Comparison of ENCODE assay signal across 7 cellular contexts in the genomic region with DNA sequence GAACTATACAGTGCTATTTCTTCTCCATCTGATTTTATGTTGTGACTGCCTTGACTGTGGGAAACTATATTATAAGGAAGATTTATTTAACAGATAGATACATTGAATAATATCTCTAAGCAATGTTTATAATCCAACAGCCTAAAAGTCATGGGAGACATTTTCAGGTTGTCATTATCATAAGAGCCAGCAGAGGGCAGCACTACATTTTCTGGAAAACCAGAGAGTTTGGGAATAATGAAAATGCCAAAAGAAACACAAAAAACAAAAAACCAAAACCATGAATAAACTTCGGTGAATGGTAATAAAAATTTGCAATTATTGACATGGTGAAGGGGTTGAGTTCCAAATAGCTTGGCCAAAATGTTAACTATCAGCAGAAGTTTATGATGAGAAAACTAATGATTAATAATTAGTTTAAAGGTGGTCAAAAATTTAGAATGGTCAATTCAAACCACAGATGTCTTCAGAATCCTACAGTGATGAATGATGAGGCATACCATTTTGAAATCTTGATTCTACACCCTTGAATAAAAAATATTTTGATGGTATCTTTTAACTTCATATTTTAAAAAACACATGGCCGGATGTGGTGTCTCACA. TPM values are rescaled to one million over a fixed set of nuclear protein-coding genes. Genes with fewer than 3 reads are reported as not detected.
DNase-seq lines count a peak whose midpoint lies in the region; ATAC-seq and TF ChIP-seq lines count a peak whose summit lies in the region.

No MANE protein-coding gene starts in this region.

- no peak for ATAC-seq in GM23338
- no peak for ATAC-seq in effector memory CD8-positive, alpha-beta T cell (replicated peaks)
- ATAC-seq in naive thymus-derived CD4-positive, alpha-beta T cell: no peak
- ATAC-seq in GM18520 (IDR thresholded peaks at IDR 0.05; ENCODE audit: unreplicated experiment): no peak

- peaks cover 17% of the 10 kb centered on the region for H3K4me1 ChIP-seq in GM23338 (ENCODE audit: insufficient read depth)
- H3K4me1 ChIP-seq in naive thymus-derived CD4-positive, alpha-beta T cell (ENCODE audit: control insufficient read depth in 2 of 2, insufficient read depth in 2 of 2, low read length in 2 of 2): peaks cover 14 to 25% of the 10 kb centered on the region in 2 donors

- peaks cover 17% of the 10 kb centered on the region for H3K27me3 Mint-ChIP-seq in GM23338 (ENCODE audit: insufficient read depth, low read depth, poor library complexity)
- H3K27me3 Mint-ChIP-seq in effector memory CD8-positive, alpha-beta T cell: no peaks in the 10 kb centered on the region
- no peaks in the 10 kb centered on the region for H3K27me3 Mint-ChIP-seq in naive thymus-derived CD4-positive, alpha-beta T cell

- H3K36me3 Mint-ChIP-seq in GM23338 (ENCODE audit: low read depth): peaks cover 89% of the 10 kb centered on the region
- peaks cover 52% of the 10 kb centered on the region for H3K36me3 Mint-ChIP-seq in effector memory CD8-positive, alpha-beta T cell (ENCODE audit: insufficient read depth)
- peaks cover 8 to 37% (median 32%) of the 10 kb centered on the region in 5 donors for H3K36me3 Mint-ChIP-seq in naive thymus-derived CD4-positive, alpha-beta T cell

- TF ChIP-seq CTCF in GM23338 (conservative IDR thresholded peaks at IDR 0.05; ENCODE audit: low read depth in 2 of 2): peak; percentile 70 to 98

- no peak overlapping the region for H3K4me3 ChIP-seq in GM23338
- H3K4me3 ChIP-seq in naive thymus-derived CD4-positive, alpha-beta T cell (ENCODE audit: low read length): no peak overlapping the region

- H3K36me3 ChIP-seq in GM23338 (ENCODE audit: insufficient read depth): peaks cover 32% of the 10 kb centered on the region
- peaks cover 6 to 32% (median 12%) of the 10 kb centered on the region in 3 experiments for H3K36me3 ChIP-seq in naive thymus-derived CD4-positive, alpha-beta T cell (ENCODE audit: control insufficient read depth in 2 of 3, insufficient read depth in 3 of 3, low read length in 3 of 3)

- no peak overlapping the region for H2AFZ ChIP-seq in GM23338

- POLR2A ChIA-PET in naive thymus-derived CD4-positive, alpha-beta T cell (lab: Charles Lee): interaction anchor here (0.9 kb wide), 1 partner anchor 395 kb away, joined by 3 read pairs; no protein-coding TSS in a partner anchor

- H3K4me1 Mint-ChIP-seq in GM23338: peaks cover 19% of the 10 kb centered on the region
- H3K4me1 Mint-ChIP-seq in effector memory CD8-positive, alpha-beta T cell (ENCODE audit: low read depth in 2 of 2): peaks cover 10 to 26% of the 10 kb centered on the region in 2 donors
- peaks cover 23 to 44% (median 36%) of the 10 kb centered on the region in 7 donors for H3K4me1 Mint-ChIP-seq in naive thymus-derived CD4-positive, alpha-beta T cell

- intact Hi-C loops in naive thymus-derived CD4-positive, alpha-beta T cell (cut with micrococcal nuclease): loop anchor here (1.0 to 5.0 kb wide), 4 partner anchors 111 to 1310 kb away; no protein-coding TSS in a partner anchor

- peaks cover 28% of the 10 kb centered on the region for H3K79me2 ChIP-seq in GM23338 (replicated peaks; ENCODE audit: insufficient read depth)

- H3K9me3 Mint-ChIP-seq in GM23338: peaks cover 14% of the 10 kb centered on the region; the same call in 2 of the 3 replicates
- no peaks in the 10 kb centered on the region for H3K9me3 Mint-ChIP-seq in effector memory CD8-positive, alpha-beta T cell
- no peaks in the 10 kb centered on the region for H3K9me3 Mint-ChIP-seq in naive thymus-derived CD4-positive, alpha-beta T cell

- H3F3A ChIP-seq in GM23338 (replicated peaks; ENCODE audit: low read depth): peaks cover 34% of the 10 kb centered on the region

- H3K27me3 ChIP-seq in GM23338 (ENCODE audit: insufficient read depth): no peaks in the 10 kb centered on the region
- H3K27me3 ChIP-seq in naive thymus-derived CD4-positive, alpha-beta T cell (ENCODE audit: control insufficient read depth in 2 of 2, insufficient read depth in 2 of 2, low read length in 2 of 2): no peaks in the 10 kb centered on the region

- peak; percentile 51 for DNase-seq in COLO829 (ENCODE audit: low spot score)
- peak; percentile 72 for DNase-seq in GM23338 (ENCODE audit: low spot score)
- peak; percentile 41 for DNase-seq in RKO (ENCODE audit: low spot score)
- peak; percentile 18 to 41 (median 31) for DNase-seq in effector memory CD8-positive, alpha-beta T cell
- peak in 5 of 9 donors; percentile 22 to 38 (median 30) for DNase-seq in naive thymus-derived CD4-positive, alpha-beta T cell
- DNase-seq in NCI-H2029 (lab: John Stamatoyannopoulos, UW): no peak

- no peaks in the 10 kb centered on the region for H3K9me3 ChIP-seq in naive thymus-derived CD4-positive, alpha-beta T cell (ENCODE audit: control insufficient read depth in 2 of 3, low read length in 3 of 3)

- no peaks in the 10 kb centered on the region for H3K9me2 ChIP-seq in GM23338 (ENCODE audit: insufficient read depth)

- 0 out of 2 replicates have a peak, but pooled peaks cover 3% of the 10 kb centered on the region for H4K20me1 ChIP-seq in GM23338 (replicated peaks; ENCODE audit: insufficient read depth)

- no peak overlapping the region for H3K27ac Mint-ChIP-seq in GM23338
- H3K27ac Mint-ChIP-seq in effector memory CD8-positive, alpha-beta T cell: no peak overlapping the region
- peak overlapping the region in 5 of 9 donors; percentile 3 to 61 (median 43) for H3K27ac Mint-ChIP-seq in naive thymus-derived CD4-positive, alpha-beta T cell

- H3K4me3 Mint-ChIP-seq in GM23338: no peak overlapping the region
- no peak overlapping the region for H3K4me3 Mint-ChIP-seq in effector memory CD8-positive, alpha-beta T cell
- H3K4me3 Mint-ChIP-seq in naive thymus-derived CD4-positive, alpha-beta T cell: no peak overlapping the region

- H3K4me2 ChIP-seq in GM23338: no peak overlapping the region

- no peak overlapping the region for H3K27ac ChIP-seq in GM23338 (ENCODE audit: low read depth)
- no peak overlapping the region for H3K27ac ChIP-seq in naive thymus-derived CD4-positive, alpha-beta T cell (ENCODE audit: low read depth, low read length)

- CTCF ChIA-PET in naive thymus-derived CD4-positive, alpha-beta T cell (lab: Charles Lee): interaction anchor here (0.6 kb wide), 1 partner anchor 277 kb away, joined by 3 read pairs; no protein-coding TSS in a partner anchor

TF ChIP-seq in GM23338, 12 proteins besides CTCF, POLR2A, EP300 and RAD21 (continues in another document):
- TF ChIP-seq CREB1 (CRISPR knock-in tag; IDR thresholded peaks at IDR 0.05; ENCODE audit: low read depth) (no peak), ZNF331 (CRISPR knock-in tag; IDR thresholded peaks at IDR 0.05; ENCODE audit: low read depth) (no peak), STAT1 (IDR thresholded peaks at IDR 0.05; ENCODE audit: unreplicated experiment) (no peak), NANOG (IDR thresholded peaks at IDR 0.05; ENCODE audit: borderline replicate concordance) (no peak), REST (IDR thresholded peaks at IDR 0.05; ENCODE audit: unreplicated experiment) (no peak), ZNF114 (CRISPR knock-in tag; IDR thresholded peaks at IDR 0.05) (no peak), POLR2AphosphoS5 (IDR thresholded peaks at IDR 0.05; ENCODE audit: low read depth) (no peak), EZH2 (IDR thresholded peaks at IDR 0.05; ENCODE audit: low read depth, unreplicated experiment) (no peak), EZH2phosphoT487 (IDR thresholded peaks at IDR 0.05; ENCODE audit: unreplicated experiment) (no peak)
- TF ChIP-seq, protein P1, sequence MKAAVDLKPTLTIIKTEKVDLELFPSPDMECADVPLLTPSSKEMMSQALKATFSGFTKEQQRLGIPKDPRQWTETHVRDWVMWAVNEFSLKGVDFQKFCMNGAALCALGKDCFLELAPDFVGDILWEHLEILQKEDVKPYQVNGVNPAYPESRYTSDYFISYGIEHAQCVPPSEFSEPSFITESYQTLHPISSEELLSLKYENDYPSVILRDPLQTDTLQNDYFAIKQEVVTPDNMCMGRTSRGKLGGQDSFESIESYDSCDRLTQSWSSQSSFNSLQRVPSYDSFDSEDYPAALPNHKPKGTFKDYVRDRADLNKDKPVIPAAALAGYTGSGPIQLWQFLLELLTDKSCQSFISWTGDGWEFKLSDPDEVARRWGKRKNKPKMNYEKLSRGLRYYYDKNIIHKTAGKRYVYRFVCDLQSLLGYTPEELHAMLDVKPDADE (IDR thresholded peaks at IDR 0.05): no peak

RNA-seq across cellular contexts. Expression of gene EEF1B2, which starts 4.7 kb away (rescaled TPM):
- 213 and 305 TPM in 2 replicates for total RNA-seq in GM23338 (2014; rRNA removed; shearing (Covaris generic))
- polyA plus RNA-seq in GM23338 (2016; fragmentation: Nextera tagmentation; extraction: Ambion mirVana): 673 and 709 TPM in 2 replicates
- total RNA-seq in naive thymus-derived CD4-positive, alpha-beta T cell: 1,000 to 10,000 TPM in 3 of 5 experiments, 100 to 1,000 TPM in 2; 542 to 1,236 (median 1,148) TPM
- 1,000 to 10,000 TPM; 1,315 to 1,474 TPM for polyA plus RNA-seq in naive thymus-derived CD4-positive, alpha-beta T cell

RNA-seq across cellular contexts. Expression of gene NDUFS1, which starts 5.1 kb away (rescaled TPM):
- 79.8 and 97.9 TPM in 2 replicates for total RNA-seq in GM23338 (2014; rRNA removed; shearing (Covaris generic))
- 34.5 and 35.6 TPM in 2 replicates for polyA plus RNA-seq in GM23338 (2016; fragmentation: Nextera tagmentation; extraction: Ambion mirVana)
- total RNA-seq in naive thymus-derived CD4-positive, alpha-beta T cell: 10 to 100 TPM; 37.3 to 61.9 (median 56.3) TPM
- 10 to 100 TPM; 40.8 to 42.9 TPM for polyA plus RNA-seq in naive thymus-derived CD4-positive, alpha-beta T cell

Comparison
In these comparisons a context has a peak if more than half of its experiments do, and no peak if none do; other contexts are left out.
1. H3K27ac Mint-ChIP-seq: peak in naive thymus-derived CD4-positive, alpha-beta T cell (5 of 9); none in GM23338 (single experiment) and effector memory CD8-positive, alpha-beta T cell (0 of 2).